In genomic region chr11:49283282-49283681, GRCh38 we compare ENCODE assay signal across 8 cellular contexts.
A peak's percentile ranks its signal among the peaks of the same experiment; 100 is the strongest.
DNase-seq lines count a peak whose midpoint lies in the region; ATAC-seq, FAIRE-seq and TF ChIP-seq lines count a peak whose summit lies in the region.
"Not testable (repeated sequence)": the region's sequence is repeated elsewhere in the genome, so short reads cannot be mapped to it uniquely, and the experiment has no call there.

No MANE protein-coding gene starts in this region.

- not testable (repeated sequence) for H3K79me2 ChIP-seq in PC-3 (ENCODE audit: low read length)

- ATAC-seq in A549, PC-3: not testable (repeated sequence)
- ATAC-seq in Right ventricle myocardium superior (ENCODE audit: poor library complexity) (peak; percentile 64), upper lobe of left lung (ENCODE audit: low FRiP score in 2 of 2) (peak; percentile 60 to 87)

- H3K4me2 ChIP-seq in A549; PC-3 (ENCODE audit: low read length): not testable (repeated sequence)

- intact Hi-C loops in PC-3 (cut with micrococcal nuclease); Right ventricle myocardium superior (cut with DNase I): not testable (repeated sequence)

- WGBS in A549 (ENCODE audit: missing lambda C conversion rate): 0% methylated on average over 1 of the region's 1 CpG
- 0 to 19% methylated on average over 1 of the region's 1 CpG for WGBS in upper lobe of left lung, 2 donors

- not testable (repeated sequence) for H3K36me3 Mint-ChIP-seq in mesothelial cell of epicardium

- CTCF ChIA-PET in A549 (lab: Yijun Ruan, JAX); PC-3 (lab: Charles Lee): not testable (repeated sequence)

- not testable (repeated sequence) for H3K9ac ChIP-seq in PC-3 (ENCODE audit: low read length)

- H3K36me3 ChIP-seq in PC-3 (ENCODE audit: low read depth, low read length); upper lobe of left lung: not testable (repeated sequence)

- not testable (repeated sequence) for H3K4me1 ChIP-seq in A549; PC-3 (ENCODE audit: insufficient read depth, low read length); upper lobe of left lung

- not testable (repeated sequence) for H3K9me3 ChIP-seq in A549; PC-3 (ENCODE audit: low read length); upper lobe of left lung

- BruUV-seq in PC-3 (replicated peaks; lab: Mats Ljungman, UMichigan): not testable (repeated sequence)

- H3K27me3 ChIP-seq in PC-3 (ENCODE audit: low read length); upper lobe of left lung: not testable (repeated sequence)

- not testable (repeated sequence) for H2AFZ ChIP-seq in PC-3 (ENCODE audit: low read length)

- not testable (repeated sequence) for TF ChIP-seq EP300 in A549 (IDR thresholded peaks at IDR 0.05)
- peak in 1 of 4 donors; percentile 75 for TF ChIP-seq EP300 in upper lobe of left lung (IDR thresholded peaks at IDR 0.05)

- H4K20me1 ChIP-seq in PC-3 (ENCODE audit: low read length): not testable (repeated sequence)

- peak overlapping the region; percentile 74 for H3K27ac Mint-ChIP-seq in mesothelial cell of epicardium

- TF ChIP-seq CTCF in A549 (IDR thresholded peaks at IDR 0.05); PC-3 (conservative IDR thresholded peaks at IDR 0.05; ENCODE audit: low read depth, low read length); mesothelial cell of epicardium (IDR thresholded peaks at IDR 0.05; ENCODE audit: unreplicated experiment); upper lobe of left lung (IDR thresholded peaks at IDR 0.05): not testable (repeated sequence)

- H3F3A ChIP-seq in PC-3 (ENCODE audit: low read length, unreplicated experiment): not testable (repeated sequence)

- DNase-seq in A549 (ENCODE audit: low read depth in 1 of 2, low spot score in 1 of 2); Right ventricle myocardium superior; mesothelial cell of epicardium (ENCODE audit: low spot score in 2 of 2, unreplicated experiment in 2 of 2); upper lobe of left lung: not testable (repeated sequence)
- DNase-seq in DMS79 treated with DMSO at 0.1 percent for 48 hours (lab: John Stamatoyannopoulos, UW): peak; percentile 7
- DNase-seq in NCI-H2029 (lab: John Stamatoyannopoulos, UW): peak; percentile 17
- DNase-seq in NCI-H510A treated with DMSO at 0.1 percent for 48 hours (lab: John Stamatoyannopoulos, UW): peak; percentile 18
- DNase-seq in PC-3: peak; percentile 1

- peak; percentile 65 for FAIRE-seq in A549 (lab: Jason Lieb, UNC)

- POLR2A ChIA-PET in A549 (lab: Yijun Ruan, JAX); PC-3 (lab: Charles Lee; ENCODE audit: unreplicated experiment): not testable (repeated sequence)

- not testable (repeated sequence) for TF ChIP-seq POLR2A in A549 (IDR thresholded peaks at IDR 0.05; ENCODE audit: low read length); upper lobe of left lung (IDR thresholded peaks at IDR 0.05)

- peaks cover 50% of the 10 kb centered on the region for H3K4me1 Mint-ChIP-seq in mesothelial cell of epicardium

- not testable (repeated sequence) for H3K27me3 Mint-ChIP-seq in mesothelial cell of epicardium (ENCODE audit: low read depth)

- not testable (repeated sequence) for TF ChIP-seq RAD21 in A549 (conservative IDR thresholded peaks at IDR 0.05 in 1 of 2, IDR thresholded peaks at IDR 0.05 in 1 of 2)

- H3K27ac ChIP-seq in A549; PC-3 (ENCODE audit: low read length): not testable (repeated sequence)
- H3K27ac ChIP-seq in upper lobe of left lung: peak overlapping the region in 3 of 4 donors; percentile 17 to 39 (median 23)

- not testable (repeated sequence) for H3K9me3 Mint-ChIP-seq in mesothelial cell of epicardium

- H3K9me2 ChIP-seq in PC-3 (replicated peaks; ENCODE audit: low read length): not testable (repeated sequence)

- not testable (repeated sequence) for H3K4me3 ChIP-seq in A549; PC-3 (ENCODE audit: low read length); upper lobe of left lung

- not testable (repeated sequence) for H3K4me3 Mint-ChIP-seq in mesothelial cell of epicardium
